In the genomic region with DNA sequence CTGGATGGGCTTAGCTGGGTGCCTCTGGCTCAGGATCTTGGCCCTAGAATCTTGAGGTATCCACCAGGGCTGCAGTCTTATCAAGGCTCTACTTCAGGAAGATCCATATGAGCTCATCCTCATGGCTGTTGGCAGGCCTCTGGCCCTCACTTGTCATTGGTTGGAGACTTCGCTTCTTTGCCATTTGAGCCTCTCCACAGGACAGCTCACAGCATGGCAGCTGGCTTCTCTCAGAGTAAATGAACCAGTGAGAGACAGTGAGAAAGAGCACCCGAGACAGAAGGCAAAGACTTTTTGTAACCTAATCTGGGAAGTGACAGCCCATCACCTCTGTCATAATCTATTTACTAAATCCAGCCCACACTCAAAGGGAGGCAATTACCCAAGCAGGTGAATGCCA, we compare ENCODE assay signal across 18 cellular contexts.
DNase-seq lines count a peak whose midpoint lies in the region; ATAC-seq and TF ChIP-seq lines count a peak whose summit lies in the region.
"Had no signal": no experiment of that assay in that cellular context is flagged by ENCODE, and none has a peak within 500 bp of the region (broad histone marks: within the 10 kb centered on the region; RNA-seq: fewer than 3 reads in every experiment).

No MANE protein-coding gene starts in this region.

- H2AFZ ChIP-seq in neural progenitor cell (replicated peaks) (no peak overlapping the region), mammary epithelial cell (ENCODE audit: low read depth, low read length) (no peak overlapping the region)

- CTCF ChIA-PET in mammary epithelial cell (lab: Charles Lee; ENCODE audit: low non-redundant PET) = interaction anchor here (0.6 kb wide), 1 partner anchor 8 kb away, joined by 6 read pairs; no protein-coding TSS in a partner anchor

- H3K4me1 ChIP-seq in neural progenitor cell (peaks cover 11% of the 10 kb centered on the region), mammary epithelial cell (ENCODE audit: insufficient read depth, low read length) (no peaks in the 10 kb centered on the region)
- H3K4me1 ChIP-seq: HAP-1, SJCRH30 had no signal

- H3K9ac ChIP-seq in neural progenitor cell (no peak overlapping the region), mammary epithelial cell (ENCODE audit: insufficient read depth, low read length) (no peak overlapping the region)
- H3K9ac ChIP-seq: BLaER1 treated with 17β-estradiol and CSF1 and Interleukin-3, amounts not matched to agents 10 nM and 100 nM had no signal

- no peak overlapping the region for H3K27ac Mint-ChIP-seq in neural progenitor cell
- H3K27ac Mint-ChIP-seq: IgD-negative memory B cell had no signal

- no peaks in the 10 kb centered on the region for H3K36me3 ChIP-seq in neural progenitor cell
- no peaks in the 10 kb centered on the region for H3K36me3 ChIP-seq in mammary epithelial cell (ENCODE audit: insufficient read depth, low read length)
- H3K36me3 ChIP-seq: BLaER1 treated with 17β-estradiol and CSF1 and Interleukin-3, amounts not matched to agents 10 nM and 100 nM; HAP-1; SJCRH30 had no signal

- H3K4me3 Mint-ChIP-seq in neural progenitor cell = no peak overlapping the region
- H3K4me3 Mint-ChIP-seq: IgD-negative memory B cell had no signal

- ATAC-seq in GM19035 (IDR thresholded peaks at IDR 0.05; ENCODE audit: unreplicated experiment) = no peak
- ATAC-seq in omental fat pad (ENCODE audit: low FRiP score) = no peak

- H3K27ac ChIP-seq in neural progenitor cell (no peak overlapping the region), mammary epithelial cell (ENCODE audit: insufficient read depth, low read depth, low read length) (no peak overlapping the region)
- H3K27ac ChIP-seq: BLaER1 treated with 17β-estradiol and CSF1 and Interleukin-3, amounts not matched to agents 10 nM and 100 nM; SJCRH30 had no signal

- H3F3A ChIP-seq in neural progenitor cell (ENCODE audit: low read depth) = no peaks in the 10 kb centered on the region

- no peak overlapping the region for H3K4me2 ChIP-seq in neural progenitor cell
- H3K4me2 ChIP-seq in mammary epithelial cell (ENCODE audit: insufficient read depth, low read depth, low read length) = no peak overlapping the region
- H3K4me2 ChIP-seq: BLaER1 treated with 17β-estradiol and CSF1 and Interleukin-3, amounts not matched to agents 10 nM and 100 nM had no signal

- no peak for TF ChIP-seq CTCF in astrocyte of the spinal cord (IDR thresholded peaks at IDR 0.05; ENCODE audit: low read depth, low read length)
- TF ChIP-seq CTCF in neural progenitor cell (IDR thresholded peaks at IDR 0.05) = no peak
- no peak for TF ChIP-seq CTCF in mammary epithelial cell (conservative IDR thresholded peaks at IDR 0.05 in 1 of 2, IDR thresholded peaks at IDR 0.05 in 1 of 2; ENCODE audit: extremely low read depth in 1 of 2, insufficient read depth in 1 of 2, low read depth in 1 of 2, low read length in 2 of 2)
- TF ChIP-seq CTCF in omental fat pad (IDR thresholded peaks at IDR 0.05) = no peak

- H3K27me3 ChIP-seq in neural progenitor cell (no peaks in the 10 kb centered on the region), mammary epithelial cell (ENCODE audit: insufficient read depth, low read length) (peaks cover 2% of the 10 kb centered on the region)
- H3K27me3 ChIP-seq: BLaER1 treated with 17β-estradiol and CSF1 and Interleukin-3, amounts not matched to agents 10 nM and 100 nM; SJCRH30 had no signal

- no TSS peak for BruUV-seq in mammary epithelial cell (replicated peaks; lab: Mats Ljungman, UMichigan)

- H3K36me3 Mint-ChIP-seq in neural progenitor cell = no peaks in the 10 kb centered on the region
- H3K36me3 Mint-ChIP-seq: IgD-negative memory B cell had no signal

- no peaks in the 10 kb centered on the region for H3K79me2 ChIP-seq in neural progenitor cell (ENCODE audit: low read depth)
- no peaks in the 10 kb centered on the region for H3K79me2 ChIP-seq in mammary epithelial cell (ENCODE audit: insufficient read depth, low read length)

- intact Hi-C loops in mammary epithelial cell (cut with micrococcal nuclease) = no loop called here

- peaks cover 4% of the 10 kb centered on the region for H3K4me1 Mint-ChIP-seq in neural progenitor cell
- H3K4me1 Mint-ChIP-seq: IgD-negative memory B cell had no signal

- no peaks in the 10 kb centered on the region for H3K9me3 Mint-ChIP-seq in neural progenitor cell

- dilution Hi-C loops in mammary epithelial cell (cut with HindIII; ENCODE audit: low sequenced_read_pairs) = no loop called here

- in situ Hi-C loops in astrocyte of the spinal cord (cut with HindIII; ENCODE audit: low sequenced_read_pairs) (no loop called here), mammary epithelial cell (cut with MboI; ENCODE audit: low sequenced_read_pairs in 2 of 2) (loop anchor here in 1 of 2 donors (25.0 kb wide), 2 partner anchors 260 to 715 kb away; a partner anchor contains a TSS)

- H3K9me3 ChIP-seq in neural progenitor cell (ENCODE audit: low read depth) (no peaks in the 10 kb centered on the region), mammary epithelial cell (replicated peaks; ENCODE audit: insufficient read depth, low read length) (no peaks in the 10 kb centered on the region)
- H3K9me3 ChIP-seq: BLaER1 treated with 17β-estradiol and CSF1 and Interleukin-3, amounts not matched to agents 10 nM and 100 nM; HAP-1; SJCRH30 had no signal

- H3K4me3 ChIP-seq in astrocyte of the spinal cord (ENCODE audit: low read depth, low read length) = no peak overlapping the region
- H3K4me3 ChIP-seq in neural progenitor cell = no peak overlapping the region
- H3K4me3 ChIP-seq in mammary epithelial cell (replicated peaks in 1 of 3; ENCODE audit: insufficient read depth in 1 of 3, low read depth in 2 of 3, low read length in 3 of 3) = no peak overlapping the region
- H3K4me3 ChIP-seq: BLaER1 treated with 17β-estradiol and CSF1 and Interleukin-3, amounts not matched to agents 10 nM and 100 nM; HAP-1; SJCRH30 had no signal

- no peaks in the 10 kb centered on the region for H3K27me3 Mint-ChIP-seq in neural progenitor cell (ENCODE audit: insufficient read depth, low read depth)

- DNase-seq in NCI-H1417 (lab: John Stamatoyannopoulos, UW) = peak in 2 of 3 experiments; percentile 53 to 64
- no peak for DNase-seq in NCI-H1417 treated with DMSO at 0.1 percent for 48 hours (lab: John Stamatoyannopoulos, UW)
- DNase-seq in NCI-H187 treated with DMSO at 0.1 percent for 48 hours (lab: John Stamatoyannopoulos, UW) = peak; percentile 57
- DNase-seq in astrocyte of the spinal cord (ENCODE audit: low read depth, low spot score) = peak; percentile 6
- peak; percentile 41 for DNase-seq in neural progenitor cell (ENCODE audit: low spot score)
- DNase-seq in mammary epithelial cell = no peak
- DNase-seq in omental fat pad (ENCODE audit: low spot score) = no peak
- DNase-seq: 8988T, DMS 273 treated with DMSO at 0.1 percent for 48 hours, EL, NCI-H146, NCI-H524 treated with DMSO at 0.1 percent for 48 hours, SW 1271 had no signal

- H4K20me1 ChIP-seq in neural progenitor cell (ENCODE audit: low read depth) (no peaks in the 10 kb centered on the region), mammary epithelial cell (ENCODE audit: insufficient read depth, low read length) (no peaks in the 10 kb centered on the region)
- H4K20me1 ChIP-seq: BLaER1 treated with 17β-estradiol and CSF1 and Interleukin-3, amounts not matched to agents 10 nM and 100 nM had no signal

- WGBS in mammary epithelial cell (ENCODE audit: low coverage, missing lambda C conversion rate) = 70% methylated on average over 2 of the region's 2 CpGs

Comparison
In these comparisons a context has a peak if more than half of its experiments do, and no peak if none do; other contexts are left out.
1. DNase-seq: peak in NCI-H1417 (2 of 3), NCI-H187 treated with DMSO at 0.1 percent for 48 hours (single experiment), astrocyte of the spinal cord (single experiment) and neural progenitor cell (single experiment); none in NCI-H1417 treated with DMSO at 0.1 percent for 48 hours (single experiment), mammary epithelial cell (single experiment) and omental fat pad (single experiment).